ENCODE assay signal across 24 cellular contexts in the genomic region with DNA sequence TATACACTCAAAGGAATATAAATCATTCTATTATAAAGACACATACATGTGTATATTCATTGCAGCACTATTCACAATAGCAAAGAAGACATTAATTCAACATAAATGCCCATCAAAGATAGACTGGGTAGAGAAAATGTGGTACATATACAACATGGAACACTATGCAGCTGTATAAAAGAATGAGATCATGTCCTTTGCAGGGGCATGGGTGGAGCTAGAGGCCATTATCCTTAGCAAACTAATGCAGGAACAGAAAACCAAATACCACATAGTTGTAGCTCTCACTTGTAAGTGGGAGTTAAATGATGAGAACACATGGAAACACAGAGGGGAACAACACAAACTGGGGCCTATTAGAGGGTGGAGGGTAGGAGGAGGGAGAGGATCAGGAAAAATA.
"Had no signal": no experiment of that assay in that cellular context is flagged by ENCODE, and none has a peak within 500 bp of the region (broad histone marks: within the 10 kb centered on the region; RNA-seq: fewer than 3 reads in every experiment).

No MANE protein-coding gene starts in this region.

- H3K27me3 ChIP-seq: pancreas, sigmoid colon, spleen, tibial nerve, uterus had no signal

- H3K4me1 ChIP-seq: lower lobe of right lung, prostate gland, spleen, tibial nerve, uterus had no signal

- H3K27ac ChIP-seq: lower lobe of right lung, pancreas, prostate gland, sigmoid colon, spleen, tibial nerve, uterus had no signal

- H3K4me3 ChIP-seq: lower lobe of right lung, pancreas, prostate gland, sigmoid colon, spleen, tibial nerve, uterus had no signal

- DNase-seq: hippocampal formation; kidney glomerular epithelial cell; left cardiac atrium; left ventricle myocardium superior; lower lobe of right lung; mammary epithelial cell; mesenchymal stem cell; naive thymus-derived CD8-positive, alpha-beta T cell; nucleus accumbens; pancreas; posterior cingulate gyrus; retina; right cardiac atrium; sigmoid colon; small intestine; spleen; stimulated activated CD4-positive, alpha-beta T cell treated with anti-CD3 and anti-CD28 coated beads, Interleukin-4, amount 100 ng/mL, for 24 hours; stimulated activated naive CD4-positive, alpha-beta T cell treated with Interleukin-2 at 50 U/mL for 16 hours; stimulated activated naive CD8-positive, alpha-beta T cell treated with anti-CD3 and anti-CD28 coated beads, Interleukin-15, amount 100 ng/mL, for 72 hours; substantia nigra; uterus had no signal

- H3K36me3 ChIP-seq: lower lobe of right lung, pancreas, prostate gland, sigmoid colon, spleen, tibial nerve, uterus had no signal

- H3K9me3 ChIP-seq: lower lobe of right lung, pancreas, prostate gland, sigmoid colon, spleen, uterus had no signal

- ATAC-seq: left cardiac atrium; left ventricle myocardium superior; naive thymus-derived CD8-positive, alpha-beta T cell; pancreas; right cardiac atrium; stimulated activated effector memory CD8-positive, alpha-beta T cell treated with anti-CD3 and anti-CD28 coated beads, Interleukin-12 subunit alpha, Interleukin-12 subunit beta, amount 100 ng/mL, for 72 hours; stimulated activated naive CD8-positive, alpha-beta T cell treated with anti-CD3 and anti-CD28 coated beads, Interleukin-15, amount 100 ng/mL, for 72 hours had no signal
